In the genomic region with DNA sequence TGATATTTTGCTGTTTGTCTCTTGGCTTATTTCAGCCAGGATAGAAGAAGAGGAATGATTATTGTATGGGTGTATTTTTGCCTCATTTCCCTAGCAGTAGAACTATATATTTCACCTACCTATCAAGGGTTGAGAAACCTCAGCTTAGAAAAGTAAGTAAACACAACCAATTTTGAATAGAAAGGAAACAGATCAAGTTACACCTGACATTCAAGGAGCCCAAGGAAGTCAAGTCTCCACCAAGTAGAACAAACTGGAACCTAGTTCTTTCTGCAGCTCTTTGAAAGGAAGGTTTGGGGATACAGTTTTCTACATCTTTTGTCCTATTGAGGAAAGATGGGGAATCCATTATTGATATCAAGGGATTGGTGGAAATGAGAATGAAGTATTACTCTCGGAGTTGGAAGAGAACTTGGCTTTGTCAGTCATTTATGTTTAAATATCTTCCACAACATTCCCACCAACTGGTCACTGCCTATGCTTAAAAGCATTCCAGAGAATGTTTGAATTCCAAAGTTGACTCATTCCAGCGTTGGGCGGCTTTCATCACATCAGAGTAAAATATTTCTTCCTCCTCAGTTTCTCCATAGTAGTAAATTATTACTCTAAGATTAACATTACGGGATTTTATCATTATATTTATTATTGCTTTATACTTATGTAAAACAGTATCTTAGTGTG, we compare ENCODE assay signal across 1 cellular context.
A peak's percentile ranks its signal among the peaks of the same experiment; 100 is the strongest.
TF ChIP-seq lines count a peak whose summit lies in the region.

No MANE protein-coding gene starts in this region.

TF ChIP-seq in A549, 52 proteins besides CTCF, POLR2A, EP300 and RAD21:
- TF ChIP-seq BHLHE40 (IDR thresholded peaks at IDR 0.05; ENCODE audit: low read depth, low read length) (no peak), RNF2 (IDR thresholded peaks at IDR 0.05; ENCODE audit: borderline replicate concordance, low read depth) (no peak), EHMT2 (IDR thresholded peaks at IDR 0.05; ENCODE audit: low read depth) (no peak), KDM5A (IDR thresholded peaks at IDR 0.05) (no peak), MYC (IDR thresholded peaks at IDR 0.05; ENCODE audit: borderline replicate concordance, low read length) (no peak), RFX5 (IDR thresholded peaks at IDR 0.05) (no peak), ZFP36 (IDR thresholded peaks at IDR 0.05; ENCODE audit: borderline replicate concordance, partially characterized antibody) (no peak), CBX8 (IDR thresholded peaks at IDR 0.05) (no peak), GATA3 (IDR thresholded peaks at IDR 0.05; ENCODE audit: borderline replicate concordance) (peak; percentile 85), FOSB (CRISPR knock-in tag; IDR thresholded peaks at IDR 0.05) (no peak), PHF8 (IDR thresholded peaks at IDR 0.05; ENCODE audit: borderline replicate concordance, low read depth) (no peak), TP53 (CRISPR knock-in tag; IDR thresholded peaks at IDR 0.05) (no peak), POLR2AphosphoS2 (conservative IDR thresholded peaks at IDR 0.05; ENCODE audit: low read length) (no peak), ZSCAN20 (CRISPR knock-in tag; IDR thresholded peaks at IDR 0.05) (no peak), RARB (CRISPR knock-in tag; IDR thresholded peaks at IDR 0.05) (no peak), FOSL2 (IDR thresholded peaks at IDR 0.05) (peak; percentile 52; the same call in 1 of the 2 replicates), FOSL2 (CRISPR knock-in tag; IDR thresholded peaks at IDR 0.05) (peak; percentile 74), HOXB5 (CRISPR knock-in tag; IDR thresholded peaks at IDR 0.05) (no peak), CEBPB (IDR thresholded peaks at IDR 0.05) (peak; percentile 55 to 64; a peak in 3 of 4 replicates), ZC3H11A (IDR thresholded peaks at IDR 0.05) (no peak), MAZ (IDR thresholded peaks at IDR 0.05; ENCODE audit: borderline replicate concordance, low read depth, low read length) (no peak), NPAS2 (CRISPR knock-in tag; IDR thresholded peaks at IDR 0.05; ENCODE audit: borderline replicate concordance) (no peak), KDM1A (IDR thresholded peaks at IDR 0.05; ENCODE audit: low read depth) (no peak), NR3C1 (IDR thresholded peaks at IDR 0.05) (no peak), HDAC2 (IDR thresholded peaks at IDR 0.05) (no peak), CHD4 (IDR thresholded peaks at IDR 0.05; ENCODE audit: borderline replicate concordance) (no peak), RCOR1 (IDR thresholded peaks at IDR 0.05; ENCODE audit: low read depth, low read length) (no peak), FOXS1 (CRISPR knock-in tag; IDR thresholded peaks at IDR 0.05) (no peak), HOXA7 (CRISPR knock-in tag; IDR thresholded peaks at IDR 0.05) (no peak), JUNB (IDR thresholded peaks at IDR 0.05) (peak; percentile 76), EHF (CRISPR knock-in tag; IDR thresholded peaks at IDR 0.05) (no peak), CBX2 (IDR thresholded peaks at IDR 0.05; ENCODE audit: borderline replicate concordance, low read depth) (no peak), HEYL (CRISPR knock-in tag; IDR thresholded peaks at IDR 0.05) (no peak), JUN (IDR thresholded peaks at IDR 0.05) (peak; percentile 50 to 58; a peak in 3 of 5 replicates), HOXB13 (CRISPR knock-in tag; IDR thresholded peaks at IDR 0.05; ENCODE audit: low read depth) (no peak), NFE2L2 (conservative IDR thresholded peaks at IDR 0.05; ENCODE audit: low read length) (no peak), ESRRA (IDR thresholded peaks at IDR 0.05; ENCODE audit: borderline replicate concordance, low read length) (no peak), ZNF302 (CRISPR knock-in tag; IDR thresholded peaks at IDR 0.05) (no peak), SMC3 (IDR thresholded peaks at IDR 0.05) (peak; percentile 16; the same call in 1 of the 3 replicates), SREBF2 (IDR thresholded peaks at IDR 0.05) (no peak), MAFK (IDR thresholded peaks at IDR 0.05; ENCODE audit: partially characterized antibody) (no peak), TFCP2L1 (CRISPR knock-in tag; IDR thresholded peaks at IDR 0.05) (no peak), CHD2 (IDR thresholded peaks at IDR 0.05; ENCODE audit: low read length, partially characterized antibody) (no peak)
- TF ChIP-seq, protein P1, sequence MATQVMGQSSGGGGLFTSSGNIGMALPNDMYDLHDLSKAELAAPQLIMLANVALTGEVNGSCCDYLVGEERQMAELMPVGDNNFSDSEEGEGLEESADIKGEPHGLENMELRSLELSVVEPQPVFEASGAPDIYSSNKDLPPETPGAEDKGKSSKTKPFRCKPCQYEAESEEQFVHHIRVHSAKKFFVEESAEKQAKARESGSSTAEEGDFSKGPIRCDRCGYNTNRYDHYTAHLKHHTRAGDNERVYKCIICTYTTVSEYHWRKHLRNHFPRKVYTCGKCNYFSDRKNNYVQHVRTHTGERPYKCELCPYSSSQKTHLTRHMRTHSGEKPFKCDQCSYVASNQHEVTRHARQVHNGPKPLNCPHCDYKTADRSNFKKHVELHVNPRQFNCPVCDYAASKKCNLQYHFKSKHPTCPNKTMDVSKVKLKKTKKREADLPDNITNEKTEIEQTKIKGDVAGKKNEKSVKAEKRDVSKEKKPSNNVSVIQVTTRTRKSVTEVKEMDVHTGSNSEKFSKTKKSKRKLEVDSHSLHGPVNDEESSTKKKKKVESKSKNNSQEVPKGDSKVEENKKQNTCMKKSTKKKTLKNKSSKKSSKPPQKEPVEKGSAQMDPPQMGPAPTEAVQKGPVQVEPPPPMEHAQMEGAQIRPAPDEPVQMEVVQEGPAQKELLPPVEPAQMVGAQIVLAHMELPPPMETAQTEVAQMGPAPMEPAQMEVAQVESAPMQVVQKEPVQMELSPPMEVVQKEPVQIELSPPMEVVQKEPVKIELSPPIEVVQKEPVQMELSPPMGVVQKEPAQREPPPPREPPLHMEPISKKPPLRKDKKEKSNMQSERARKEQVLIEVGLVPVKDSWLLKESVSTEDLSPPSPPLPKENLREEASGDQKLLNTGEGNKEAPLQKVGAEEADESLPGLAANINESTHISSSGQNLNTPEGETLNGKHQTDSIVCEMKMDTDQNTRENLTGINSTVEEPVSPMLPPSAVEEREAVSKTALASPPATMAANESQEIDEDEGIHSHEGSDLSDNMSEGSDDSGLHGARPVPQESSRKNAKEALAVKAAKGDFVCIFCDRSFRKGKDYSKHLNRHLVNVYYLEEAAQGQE (IDR thresholded peaks at IDR 0.05): no peak
- TF ChIP-seq, protein P2, sequence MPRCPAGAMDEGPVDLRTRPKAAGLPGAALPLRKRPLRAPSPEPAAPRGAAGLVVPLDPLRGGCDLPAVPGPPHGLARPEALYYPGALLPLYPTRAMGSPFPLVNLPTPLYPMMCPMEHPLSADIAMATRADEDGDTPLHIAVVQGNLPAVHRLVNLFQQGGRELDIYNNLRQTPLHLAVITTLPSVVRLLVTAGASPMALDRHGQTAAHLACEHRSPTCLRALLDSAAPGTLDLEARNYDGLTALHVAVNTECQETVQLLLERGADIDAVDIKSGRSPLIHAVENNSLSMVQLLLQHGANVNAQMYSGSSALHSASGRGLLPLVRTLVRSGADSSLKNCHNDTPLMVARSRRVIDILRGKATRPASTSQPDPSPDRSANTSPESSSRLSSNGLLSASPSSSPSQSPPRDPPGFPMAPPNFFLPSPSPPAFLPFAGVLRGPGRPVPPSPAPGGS (IDR thresholded peaks at IDR 0.05): 0 out of 3 replicates have a peak, but pooled peaks have one; percentile 42
- TF ChIP-seq, protein P3, sequence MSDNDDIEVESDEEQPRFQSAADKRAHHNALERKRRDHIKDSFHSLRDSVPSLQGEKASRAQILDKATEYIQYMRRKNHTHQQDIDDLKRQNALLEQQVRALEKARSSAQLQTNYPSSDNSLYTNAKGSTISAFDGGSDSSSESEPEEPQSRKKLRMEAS (IDR thresholded peaks at IDR 0.05): no peak
- TF ChIP-seq, protein P4, sequence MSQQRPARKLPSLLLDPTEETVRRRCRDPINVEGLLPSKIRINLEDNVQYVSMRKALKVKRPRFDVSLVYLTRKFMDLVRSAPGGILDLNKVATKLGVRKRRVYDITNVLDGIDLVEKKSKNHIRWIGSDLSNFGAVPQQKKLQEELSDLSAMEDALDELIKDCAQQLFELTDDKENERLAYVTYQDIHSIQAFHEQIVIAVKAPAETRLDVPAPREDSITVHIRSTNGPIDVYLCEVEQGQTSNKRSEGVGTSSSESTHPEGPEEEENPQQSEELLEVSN (IDR thresholded peaks at IDR 0.05; ENCODE audit: borderline replicate concordance, low read depth): no peak
- TF ChIP-seq, protein P5, sequence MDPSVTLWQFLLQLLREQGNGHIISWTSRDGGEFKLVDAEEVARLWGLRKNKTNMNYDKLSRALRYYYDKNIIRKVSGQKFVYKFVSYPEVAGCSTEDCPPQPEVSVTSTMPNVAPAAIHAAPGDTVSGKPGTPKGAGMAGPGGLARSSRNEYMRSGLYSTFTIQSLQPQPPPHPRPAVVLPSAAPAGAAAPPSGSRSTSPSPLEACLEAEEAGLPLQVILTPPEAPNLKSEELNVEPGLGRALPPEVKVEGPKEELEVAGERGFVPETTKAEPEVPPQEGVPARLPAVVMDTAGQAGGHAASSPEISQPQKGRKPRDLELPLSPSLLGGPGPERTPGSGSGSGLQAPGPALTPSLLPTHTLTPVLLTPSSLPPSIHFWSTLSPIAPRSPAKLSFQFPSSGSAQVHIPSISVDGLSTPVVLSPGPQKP (IDR thresholded peaks at IDR 0.05; ENCODE audit: low read depth, low read length): no peak
- TF ChIP-seq, protein P6, sequence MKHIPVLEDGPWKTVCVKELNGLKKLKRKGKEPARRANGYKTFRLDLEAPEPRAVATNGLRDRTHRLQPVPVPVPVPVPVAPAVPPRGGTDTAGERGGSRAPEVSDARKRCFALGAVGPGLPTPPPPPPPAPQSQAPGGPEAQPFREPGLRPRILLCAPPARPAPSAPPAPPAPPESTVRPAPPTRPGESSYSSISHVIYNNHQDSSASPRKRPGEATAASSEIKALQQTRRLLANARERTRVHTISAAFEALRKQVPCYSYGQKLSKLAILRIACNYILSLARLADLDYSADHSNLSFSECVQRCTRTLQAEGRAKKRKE (CRISPR knock-in tag; IDR thresholded peaks at IDR 0.05; ENCODE audit: low read depth): no peak
- TF ChIP-seq, protein P7, sequence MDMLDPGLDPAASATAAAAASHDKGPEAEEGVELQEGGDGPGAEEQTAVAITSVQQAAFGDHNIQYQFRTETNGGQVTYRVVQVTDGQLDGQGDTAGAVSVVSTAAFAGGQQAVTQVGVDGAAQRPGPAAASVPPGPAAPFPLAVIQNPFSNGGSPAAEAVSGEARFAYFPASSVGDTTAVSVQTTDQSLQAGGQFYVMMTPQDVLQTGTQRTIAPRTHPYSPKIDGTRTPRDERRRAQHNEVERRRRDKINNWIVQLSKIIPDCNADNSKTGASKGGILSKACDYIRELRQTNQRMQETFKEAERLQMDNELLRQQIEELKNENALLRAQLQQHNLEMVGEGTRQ (IDR thresholded peaks at IDR 0.05): no peak
- TF ChIP-seq, protein P8, sequence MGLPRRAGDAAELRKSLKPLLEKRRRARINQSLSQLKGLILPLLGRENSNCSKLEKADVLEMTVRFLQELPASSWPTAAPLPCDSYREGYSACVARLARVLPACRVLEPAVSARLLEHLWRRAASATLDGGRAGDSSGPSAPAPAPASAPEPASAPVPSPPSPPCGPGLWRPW (IDR thresholded peaks at IDR 0.05): peak; percentile 24; the same call in 1 of the 2 replicates
